ENCODE assay signal across 13 cellular contexts in genomic region chr15:98568382-98569017, GRCh38.
DNase-seq lines count a peak whose midpoint lies in the region; ATAC-seq and TF ChIP-seq lines count a peak whose summit lies in the region.
"Had no signal": no experiment of that assay in that cellular context is flagged by ENCODE, and none has a peak within 500 bp of the region (broad histone marks: within the 10 kb centered on the region; RNA-seq: fewer than 3 reads in every experiment).

No MANE protein-coding gene starts in this region.

- peaks cover 6% of the 10 kb centered on the region; the same call in 1 of the 2 replicates for H3K27me3 ChIP-seq in SK-N-SH (ENCODE audit: insufficient read depth)
- H3K27me3 ChIP-seq: upper lobe of left lung had no signal

- TF ChIP-seq CTCF in 22Rv1 (IDR thresholded peaks at IDR 0.05): peak; percentile 29
- TF ChIP-seq CTCF in GM12872 (IDR thresholded peaks at IDR 0.05; ENCODE audit: insufficient read depth, low read depth, low read length): peak; percentile 15; the same call in 1 of the 3 replicates
- TF ChIP-seq CTCF in SK-N-SH (IDR thresholded peaks at IDR 0.05): peak; percentile 58
- peak; percentile 48 for TF ChIP-seq CTCF in fibroblast of the aortic adventitia (IDR thresholded peaks at IDR 0.05; ENCODE audit: insufficient read depth, low read length)

- no peak for TF ChIP-seq EP300 in SK-N-SH (IDR thresholded peaks at IDR 0.05; ENCODE audit: borderline replicate concordance in 1 of 2, low read depth in 1 of 2, low read length in 1 of 2)

- POLR2A ChIA-PET in SK-N-SH (lab: Yijun Ruan, JAX): no interaction called here

- H3K79me2 ChIP-seq in SK-N-SH (ENCODE audit: insufficient read depth): no peaks in the 10 kb centered on the region

- DNase-seq in SK-N-SH: no peak
- peak; percentile 18 for DNase-seq in fibroblast of the aortic adventitia (ENCODE audit: low read depth)
- DNase-seq in UCSD-AML1 (lab: John Stamatoyannopoulos, UW; ENCODE audit: unreplicated experiment): no peak
- DNase-seq in NCI-H2081 treated with DMSO at 0.1 percent for 48 hours (lab: John Stamatoyannopoulos, UW): no peak
- DNase-seq: activated naive CD8-positive, alpha-beta T cell treated with anti-CD3 and anti-CD28 coated beads for 36 hours; GDM1; NCI-H2171; OCI-M1; upper lobe of left lung had no signal

- CTCF ChIA-PET in SK-N-SH (lab: Yijun Ruan, JAX): interaction anchor here (0.6 to 2.0 kb wide), 18 partner anchors 8 to 282 kb away, joined by 3 to 7 read pairs (median 3); no protein-coding TSS in a partner anchor

- H3F3A ChIP-seq in SK-N-SH (replicated peaks; ENCODE audit: insufficient read depth): no peaks in the 10 kb centered on the region

- H3K27ac ChIP-seq in 22Rv1: no peak overlapping the region
- no peak overlapping the region for H3K27ac ChIP-seq in SK-N-SH (ENCODE audit: low read depth in 2 of 2, low read length in 1 of 2)
- H3K27ac ChIP-seq: upper lobe of left lung had no signal

- H3K4me3 ChIP-seq in SK-N-SH (ENCODE audit: low read depth in 2 of 2, low read length in 1 of 2): no peak overlapping the region
- H3K4me3 ChIP-seq in fibroblast of the aortic adventitia (ENCODE audit: low read depth, low read length): no peak overlapping the region
- H3K4me3 ChIP-seq: upper lobe of left lung had no signal

- no peak overlapping the region for H3K9ac ChIP-seq in SK-N-SH

- WGBS in SK-N-SH (ENCODE audit: low lambda C conversion rate): 32% methylated on average over 3 of the region's 3 CpGs

- H3K9me2 ChIP-seq in SK-N-SH: no peaks in the 10 kb centered on the region

- no peaks in the 10 kb centered on the region for H3K4me1 ChIP-seq in SK-N-SH (ENCODE audit: control insufficient read depth in 1 of 2, insufficient read depth in 2 of 2, low read depth in 1 of 2, low read length in 1 of 2)
- H3K4me1 ChIP-seq: upper lobe of left lung had no signal

- 0 out of 2 replicates have a peak, but pooled peaks cover 3% of the 10 kb centered on the region for H4K20me1 ChIP-seq in SK-N-SH (ENCODE audit: insufficient read depth)

- H3K4me2 ChIP-seq in SK-N-SH: no peak overlapping the region

- H2AFZ ChIP-seq in SK-N-SH (ENCODE audit: low read depth): no peak overlapping the region

- ATAC-seq in HG03135 (IDR thresholded peaks at IDR 0.05; ENCODE audit: unreplicated experiment): no peak
- ATAC-seq in GM21526 (IDR thresholded peaks at IDR 0.05; ENCODE audit: low FRiP score, unreplicated experiment): no peak

- no peaks in the 10 kb centered on the region for H3K36me3 ChIP-seq in SK-N-SH (replicated peaks in 1 of 2; ENCODE audit: control insufficient read depth in 1 of 2, insufficient read depth in 2 of 2, low read length in 1 of 2)
- H3K36me3 ChIP-seq: upper lobe of left lung had no signal

- TF ChIP-seq RAD21 in SK-N-SH (IDR thresholded peaks at IDR 0.05; ENCODE audit: low read length): no peak

- no peaks in the 10 kb centered on the region for H3K9me3 ChIP-seq in SK-N-SH
- H3K9me3 ChIP-seq: upper lobe of left lung had no signal

TF ChIP-seq in SK-N-SH, 30 proteins besides CTCF, POLR2A, EP300 and RAD21:
- no peak for TF ChIP-seq NRF1 (IDR thresholded peaks at IDR 0.05; ENCODE audit: low read depth, low read length)
- no peak for TF ChIP-seq JUND (IDR thresholded peaks at IDR 0.05)
- no peak for TF ChIP-seq FOSL2 (IDR thresholded peaks at IDR 0.05; ENCODE audit: borderline replicate concordance, low read depth)
- no peak for TF ChIP-seq GATA2 (CRISPR knock-in tag; IDR thresholded peaks at IDR 0.05)
- no peak for TF ChIP-seq TAF1 (IDR thresholded peaks at IDR 0.05; ENCODE audit: borderline replicate concordance, low read depth, low read length)
- no peak for TF ChIP-seq USF1 (IDR thresholded peaks at IDR 0.05; ENCODE audit: borderline replicate concordance, low read depth)
- TF ChIP-seq GABPA (IDR thresholded peaks at IDR 0.05; ENCODE audit: low read depth): no peak
- TF ChIP-seq CHD2 (IDR thresholded peaks at IDR 0.05; ENCODE audit: low read length, partially characterized antibody): no peak
- no peak for TF ChIP-seq FOXJ3 (CRISPR knock-in tag; IDR thresholded peaks at IDR 0.05)
- TF ChIP-seq MEF2A (IDR thresholded peaks at IDR 0.05; ENCODE audit: borderline replicate concordance, low read depth): no peak
